In the genomic region with DNA sequence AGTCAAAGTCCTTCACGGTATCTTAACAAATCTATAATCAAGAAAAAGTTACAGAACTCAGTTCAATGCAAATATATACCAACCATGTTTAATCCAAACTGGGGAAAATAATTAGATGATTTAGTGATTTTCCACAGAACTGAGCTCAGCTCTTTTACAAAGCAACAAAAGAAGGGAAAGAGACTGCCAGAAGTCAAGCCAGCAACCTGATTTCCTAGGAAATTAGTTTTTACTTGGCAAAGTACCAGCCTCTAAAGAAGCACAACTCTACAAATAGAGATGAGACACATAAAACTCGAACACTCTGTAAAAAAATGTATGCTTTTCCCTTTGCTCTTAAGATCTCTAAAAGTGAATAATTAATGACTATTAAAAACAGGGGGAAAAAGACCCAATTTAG, we compare ENCODE assay signal across 24 cellular contexts. TPM values are rescaled to one million over a fixed set of nuclear protein-coding genes. Genes with fewer than 3 reads are reported as not detected.
DNase-seq lines count a peak whose midpoint lies in the region; ATAC-seq, FAIRE-seq and TF ChIP-seq lines count a peak whose summit lies in the region.
"Had no signal": no experiment of that assay in that cellular context is flagged by ENCODE, and none has a peak within 500 bp of the region (broad histone marks: within the 10 kb centered on the region; RNA-seq: fewer than 3 reads in every experiment).

No MANE protein-coding gene starts in this region.

- ATAC-seq in GM12878 = no peak
- no peak for ATAC-seq in GM19455 (IDR thresholded peaks at IDR 0.05; ENCODE audit: unreplicated experiment)

- no peak overlapping the region for H3K4me2 ChIP-seq in OCI-LY7 (ENCODE audit: low read length)
- H3K4me2 ChIP-seq in GM12878 (ENCODE audit: control insufficient read depth, insufficient read depth) = no peak overlapping the region
- H3K4me2 ChIP-seq: BLaER1 treated with 17β-estradiol and CSF1 and Interleukin-3, amounts not matched to agents 10 nM and 100 nM had no signal

- H3K79me2 ChIP-seq in OCI-LY7 (ENCODE audit: insufficient read depth, low read depth, low read length) (peaks cover 30% of the 10 kb centered on the region), GM12878 (ENCODE audit: control insufficient read depth, insufficient read depth, low read length) (peaks cover 11% of the 10 kb centered on the region)

- CTCF ChIA-PET in OCI-LY7 (lab: Charles Lee; ENCODE audit: unreplicated experiment) = no interaction called here
- CTCF ChIA-PET in GM12878 (lab: Yijun Ruan, JAX) = no interaction called here

- H3K27me3 ChIP-seq in GM12878 (replicated peaks in 1 of 2; ENCODE audit: control insufficient read depth in 2 of 2, insufficient read depth in 2 of 2, low read length in 1 of 2) = no peaks in the 10 kb centered on the region
- H3K27me3 ChIP-seq in WERI-Rb-1 (ENCODE audit: insufficient read depth, low read depth, severe bottlenecking) = no peaks in the 10 kb centered on the region
- H3K27me3 ChIP-seq: BE2C; BLaER1 treated with 17β-estradiol and CSF1 and Interleukin-3, amounts not matched to agents 10 nM and 100 nM had no signal

- RAD21 ChIA-PET in GM12878 (lab: Charles Lee; ENCODE audit: unreplicated experiment) = no interaction called here

- SMC1A ChIA-PET in GM12878 (lab: Charles Lee; ENCODE audit: uncharacterized antibody, unreplicated experiment) = interaction anchor here (1.1 kb wide), 1 partner anchor 12 kb away, joined by 4 read pairs; no protein-coding TSS in a partner anchor

- H3K9me2 ChIP-seq in OCI-LY7 (ENCODE audit: insufficient read depth, low read length) = no peaks in the 10 kb centered on the region

- H3K36me3 Mint-ChIP-seq in activated T-helper 2 cell treated with anti-CD3 and anti-CD28 coated beads, Interferon-gamma antibody, Interleukin-2, Interleukin-4, amounts not matched to agents 10 μg/mL and 5 μg/mL and 100 μg/mL, durations not matched to agents 14 hours and 24 hours and 36 hours (ENCODE audit: low read depth) = no peaks in the 10 kb centered on the region
- H3K36me3 Mint-ChIP-seq: CD8-positive, alpha-beta memory T cell had no signal

- TF ChIP-seq CTCF in OCI-LY7 (conservative IDR thresholded peaks at IDR 0.05; ENCODE audit: low read length) = no peak
- TF ChIP-seq CTCF in GM12878 (IDR thresholded peaks at IDR 0.05 in 2 of 3, conservative IDR thresholded peaks at IDR 0.05 in 1 of 3; ENCODE audit: control insufficient read depth in 2 of 3, extremely low read depth in 1 of 3, insufficient read depth in 1 of 3, low read depth in 3 of 3, low read length in 3 of 3) = no peak
- TF ChIP-seq CTCF in WERI-Rb-1 (IDR thresholded peaks at IDR 0.05; ENCODE audit: low read depth, low read length) = no peak

- H3K9me3 ChIP-seq in OCI-LY7 (ENCODE audit: low read length) (no peaks in the 10 kb centered on the region), GM12878 (replicated peaks; ENCODE audit: control insufficient read depth, insufficient read depth, low read length) (no peaks in the 10 kb centered on the region), WERI-Rb-1 (ENCODE audit: severe bottlenecking) (no peaks in the 10 kb centered on the region)
- H3K9me3 ChIP-seq: BE2C; BLaER1 treated with 17β-estradiol and CSF1 and Interleukin-3, amounts not matched to agents 10 nM and 100 nM; HAP-1 had no signal

- no peak overlapping the region for H3K27ac Mint-ChIP-seq in activated T-helper 2 cell treated with anti-CD3 and anti-CD28 coated beads, Interferon-gamma antibody, Interleukin-2, Interleukin-4, amounts not matched to agents 10 μg/mL and 5 μg/mL and 100 μg/mL, durations not matched to agents 14 hours and 24 hours and 36 hours
- H3K27ac Mint-ChIP-seq: CD4-positive, alpha-beta T cell; CD8-positive, alpha-beta memory T cell; HFFc6 had no signal

- TSS peak; percentile 41 for BruUV-seq in OCI-LY7 (replicated peaks; lab: Mats Ljungman, UMichigan)
- BruUV-seq in GM12878 (replicated peaks; lab: Mats Ljungman, UMichigan) = TSS peak; percentile 29

- POLR2A ChIA-PET in OCI-LY7 (lab: Charles Lee) (interaction anchor here (1.0 to 1.1 kb wide), 2 partner anchors 11 to 16 kb away, joined by 3 to 4 read pairs; no protein-coding TSS in a partner anchor), GM12878 (lab: Charles Lee) (no interaction called here)

- no peaks in the 10 kb centered on the region for H3K4me1 Mint-ChIP-seq in activated T-helper 2 cell treated with anti-CD3 and anti-CD28 coated beads, Interferon-gamma antibody, Interleukin-2, Interleukin-4, amounts not matched to agents 10 μg/mL and 5 μg/mL and 100 μg/mL, durations not matched to agents 14 hours and 24 hours and 36 hours (ENCODE audit: low read depth)

- 95% methylated on average over 2 of the region's 2 CpGs for WGBS in GM12878 (ENCODE audit: insufficient coverage, insufficient replicate concordance, low lambda C conversion rate, missing lambda C conversion rate)

- H3K4me1 ChIP-seq in OCI-LY7 (ENCODE audit: insufficient read depth, low read length, poor library complexity, severe bottlenecking) (peaks cover 9% of the 10 kb centered on the region), GM12878 (ENCODE audit: control insufficient read depth, insufficient read depth, low read length) (no peaks in the 10 kb centered on the region)
- H3K4me1 ChIP-seq: BE2C had no signal

- H3K27ac ChIP-seq in OCI-LY7 (ENCODE audit: low read depth, low read length, poor library complexity, severe bottlenecking) (no peak overlapping the region), GM12878 (ENCODE audit: control insufficient read depth, insufficient read depth) (no peak overlapping the region), WERI-Rb-1 (no peak overlapping the region)
- H3K27ac ChIP-seq: BLaER1 treated with 17β-estradiol and CSF1 and Interleukin-3, amounts not matched to agents 10 nM and 100 nM had no signal

- H4K20me1 ChIP-seq in OCI-LY7 (ENCODE audit: insufficient read depth, low read length) (peaks cover 9% of the 10 kb centered on the region; the same call in 1 of the 2 replicates), GM12878 (ENCODE audit: control insufficient read depth, insufficient read depth) (no peaks in the 10 kb centered on the region)

- TF ChIP-seq EP300 in GM12878 (IDR thresholded peaks at IDR 0.05; ENCODE audit: borderline replicate concordance in 1 of 2, control insufficient read depth in 1 of 2, low read depth in 2 of 2, low read length in 2 of 2) = no peak

- no peaks in the 10 kb centered on the region for H3K9me3 Mint-ChIP-seq in activated T-helper 2 cell treated with anti-CD3 and anti-CD28 coated beads, Interferon-gamma antibody, Interleukin-2, Interleukin-4, amounts not matched to agents 10 μg/mL and 5 μg/mL and 100 μg/mL, durations not matched to agents 14 hours and 24 hours and 36 hours
- H3K9me3 Mint-ChIP-seq: CD14-positive monocyte; CD4-positive, alpha-beta T cell; CD8-positive, alpha-beta memory T cell; HFFc6 had no signal

- TF ChIP-seq POLR2A in GM12878 (IDR thresholded peaks at IDR 0.05; ENCODE audit: low read depth, low read length) = no peak

- H3K4me3 Mint-ChIP-seq in activated T-helper 2 cell treated with anti-CD3 and anti-CD28 coated beads, Interferon-gamma antibody, Interleukin-2, Interleukin-4, amounts not matched to agents 10 μg/mL and 5 μg/mL and 100 μg/mL, durations not matched to agents 14 hours and 24 hours and 36 hours (ENCODE audit: low read depth) = no peak overlapping the region
- H3K4me3 Mint-ChIP-seq: CD14-positive monocyte; CD4-positive, alpha-beta T cell; CD8-positive, alpha-beta memory T cell; HFFc6 had no signal

- H2AFZ ChIP-seq in OCI-LY7 (ENCODE audit: low read length) (no peak overlapping the region), GM12878 (ENCODE audit: control insufficient read depth, low read depth, low read length) (no peak overlapping the region)

- in situ Hi-C loops in GM12878 (cut with MboI) = no loop called here

- H3K36me3 ChIP-seq in OCI-LY7 (ENCODE audit: insufficient read depth, low read length) = no peaks in the 10 kb centered on the region
- no peaks in the 10 kb centered on the region for H3K36me3 ChIP-seq in GM12878 (ENCODE audit: control insufficient read depth in 2 of 2, insufficient read depth in 2 of 2, low read length in 1 of 2)
- peaks cover 9% of the 10 kb centered on the region for H3K36me3 ChIP-seq in WERI-Rb-1
- H3K36me3 ChIP-seq: BE2C, HAP-1 had no signal

- H3K9ac ChIP-seq in GM12878 (ENCODE audit: control insufficient read depth, insufficient read depth, low read length) = no peak overlapping the region
- H3K9ac ChIP-seq: BLaER1 treated with 17β-estradiol and CSF1 and Interleukin-3, amounts not matched to agents 10 nM and 100 nM had no signal

- DNase-seq in OCI-LY7 (ENCODE audit: low spot score) = no peak
- DNase-seq in GM12878 (ENCODE audit: low read depth, low spot score) = no peak
- peak; percentile 6 for DNase-seq in midbrain (lab: John Stamatoyannopoulos, UW)
- DNase-seq in WERI-Rb-1 = no peak
- no peak for DNase-seq in NCI-H748 treated with DMSO at 0.1 percent for 48 hours (lab: John Stamatoyannopoulos, UW)
- no peak for DNase-seq in activated T-helper 2 cell treated with anti-CD3 and anti-CD28 coated beads, Interferon-gamma antibody, Interleukin-2, Interleukin-4, amounts not matched to agents 10 μg/mL and 5 μg/mL and 100 μg/mL, durations not matched to agents 14 hours and 24 hours and 36 hours (ENCODE audit: low spot score)
- DNase-seq: BE2C; CD4-positive, alpha-beta T cell; CD8-positive, alpha-beta memory T cell; DMS 273 treated with DMSO at 0.1 percent for 48 hours; DMS79; EL; GDM1; GOT3; HFFc6 had no signal

- no peak for TF ChIP-seq RAD21 in GM12878 (IDR thresholded peaks at IDR 0.05; ENCODE audit: insufficient read depth, low read depth, low read length)

- intact Hi-C loops in OCI-LY7 (cut with micrococcal nuclease; ENCODE audit: unreplicated experiment) = no loop called here
- intact Hi-C loops in GM12878 (cut with micrococcal nuclease; ENCODE audit: unreplicated experiment) = no loop called here
- intact Hi-C loops in activated T-helper 2 cell treated with anti-CD3 and anti-CD28 coated beads, Interferon-gamma antibody, Interleukin-2, Interleukin-4, amounts not matched to agents 10 μg/mL and 5 μg/mL and 100 μg/mL, durations not matched to agents 14 hours and 24 hours and 36 hours (cut with micrococcal nuclease) = no loop called here

- H3K27me3 Mint-ChIP-seq in activated T-helper 2 cell treated with anti-CD3 and anti-CD28 coated beads, Interferon-gamma antibody, Interleukin-2, Interleukin-4, amounts not matched to agents 10 μg/mL and 5 μg/mL and 100 μg/mL, durations not matched to agents 14 hours and 24 hours and 36 hours (ENCODE audit: low read depth) = no peaks in the 10 kb centered on the region
- H3K27me3 Mint-ChIP-seq: CD4-positive, alpha-beta T cell; CD8-positive, alpha-beta memory T cell had no signal

- no peak for FAIRE-seq in GM12878 (lab: Jason Lieb, UNC)
- peak; percentile 36 for FAIRE-seq in islet of Langerhans (lab: Jason Lieb, UNC)
- FAIRE-seq: D721Med, GM12891, GM18507, H54 had no signal

- H3K4me3 ChIP-seq in OCI-LY7 (ENCODE audit: low read depth, low read length, poor library complexity, severe bottlenecking) (no peak overlapping the region), GM12878 (no peak overlapping the region), WERI-Rb-1 (ENCODE audit: low read depth, low read length) (no peak overlapping the region)
- H3K4me3 ChIP-seq: BLaER1 treated with 17β-estradiol and CSF1 and Interleukin-3, amounts not matched to agents 10 nM and 100 nM; HAP-1 had no signal

RNA-seq across cellular contexts. Expression of a gene that starts 19.4 kb away (rescaled TPM):
- 17.1 and 18.6 TPM in 2 replicates for total RNA-seq in OCI-LY7 (2014; rRNA removed; shearing (Covaris generic))
- total RNA-seq in OCI-LY7 (2022) (81.1 and 87.8 TPM in 2 replicates), GM12878 (2014; rRNA removed) (28.2 and 31.0 TPM in 2 replicates), GM12878 (2014; rRNA removed; fragmentation: Illumina TruSeq; extraction: Trizol) (22.0 and 23.7 TPM in 2 replicates), GM12878 (2021) (49.7 and 57.4 TPM in 2 replicates)
- 141 and 152 TPM in 2 replicates for total RNA-seq in GM12878 (2013; cell fraction: nucleolus; rRNA removed)
- polyA plus RNA-seq in GM12878 (2011; ENCODE audit: low read depth) = 23.6 TPM
- polyA plus RNA-seq in GM12878 (2011; rRNA removed) (96.5 and 147 TPM in 2 replicates), GM12878 (2014; fragmentation: Illumina TruSeq; extraction: Trizol) (56.3 and 59.5 TPM in 2 replicates), GM12878 (2014; fragmentation: Nextera tagmentation; extraction: Ambion mirVana) (10 to 100 TPM; 29.8 to 30.9 TPM), GM12878 (2014; rRNA removed) (37.5 and 43.5 TPM in 2 replicates), GM12878 (2016; fragmentation: Nextera tagmentation; extraction: Ambion mirVana) (10 to 100 TPM; 54.3 to 54.5 TPM)
- polyA plus RNA-seq in GM12878 (2011; cell fraction: cytosol; rRNA removed) = 162 and 211 TPM in 2 replicates
- polyA plus RNA-seq in GM12878 (2011; cell fraction: nucleus; rRNA removed) = 181 and 228 TPM in 2 replicates
- polyA plus RNA-seq in GM12878 (2012) = 28.5 and 35.1 TPM in 2 replicates
- polyA minus RNA-seq in GM12878 (2011; rRNA and poly(A)+ RNA removed) = 243 and 306 TPM in 2 replicates
- polyA minus RNA-seq in GM12878 (2011; cell fraction: cytosol; rRNA and poly(A)+ RNA removed) = 61.1 and 78.4 TPM in 2 replicates
- polyA minus RNA-seq in GM12878 (2011; cell fraction: nucleus; rRNA and poly(A)+ RNA removed) = 125 and 195 TPM in 2 replicates
- total RNA-seq in activated T-helper 2 cell treated with anti-CD3 and anti-CD28 coated beads, Interferon-gamma antibody, Interleukin-2, Interleukin-4, amounts not matched to agents 10 μg/mL and 5 μg/mL and 100 μg/mL, durations not matched to agents 14 hours and 24 hours and 36 hours = 52.4 and 66.1 TPM in 2 replicates

RNA-seq across cellular contexts. Expression of a gene that starts 51.7 kb away (rescaled TPM):
- total RNA-seq in OCI-LY7 (2014; rRNA removed; shearing (Covaris generic)) = 33.5 and 36.4 TPM in 2 replicates
- total RNA-seq in OCI-LY7 (2022) = 21.0 and 21.7 TPM in 2 replicates
- total RNA-seq in GM12878 (2013; cell fraction: nucleolus; rRNA removed) = 26.5 and 39.2 TPM in 2 replicates
- total RNA-seq in GM12878 (2014; rRNA removed) = 31.7 and 33.6 TPM in 2 replicates
- total RNA-seq in GM12878 (2014; rRNA removed; fragmentation: Illumina TruSeq; extraction: Trizol) = 17.9 and 19.4 TPM in 2 replicates
- total RNA-seq in GM12878 (2021) = 33.7 and 34.3 TPM in 2 replicates
- polyA plus RNA-seq in GM12878 (2011; ENCODE audit: low read depth) = 7.5 TPM
- polyA plus RNA-seq in GM12878 (2011; rRNA removed) = 11.6 and 15.9 TPM in 2 replicates
- 19.3 and 29.4 TPM in 2 replicates for polyA plus RNA-seq in GM12878 (2011; cell fraction: cytosol; rRNA removed)
- polyA plus RNA-seq in GM12878 (2011; cell fraction: nucleus; rRNA removed) = 17.4 and 20.7 TPM in 2 replicates
- 13.8 and 16.0 TPM in 2 replicates for polyA plus RNA-seq in GM12878 (2012)
- 16.4 and 16.7 TPM in 2 replicates for polyA plus RNA-seq in GM12878 (2014; fragmentation: Illumina TruSeq; extraction: Trizol)
- polyA plus RNA-seq in GM12878 (2014; fragmentation: Nextera tagmentation; extraction: Ambion mirVana) = 1 to 10 TPM; 7.8 to 8.9 TPM
- 31.6 and 34.0 TPM in 2 replicates for polyA plus RNA-seq in GM12878 (2014; rRNA removed)
- 10 to 100 TPM; 18.6 to 20.7 TPM for polyA plus RNA-seq in GM12878 (2016; fragmentation: Nextera tagmentation; extraction: Ambion mirVana)
- 20.8 and 31.6 TPM in 2 replicates for polyA minus RNA-seq in GM12878 (2011; rRNA and poly(A)+ RNA removed)
- polyA minus RNA-seq in GM12878 (2011; cell fraction: cytosol; rRNA and poly(A)+ RNA removed) = 14.7 and 15.5 TPM in 2 replicates
- 22.1 and 38.0 TPM in 2 replicates for polyA minus RNA-seq in GM12878 (2011; cell fraction: nucleus; rRNA and poly(A)+ RNA removed)
- 22.0 and 24.1 TPM in 2 replicates for total RNA-seq in activated T-helper 2 cell treated with anti-CD3 and anti-CD28 coated beads, Interferon-gamma antibody, Interleukin-2, Interleukin-4, amounts not matched to agents 10 μg/mL and 5 μg/mL and 100 μg/mL, durations not matched to agents 14 hours and 24 hours and 36 hours
